In genomic region chr19:8577741-8578140, GRCh38 we compare ENCODE assay signal across 1 cellular context.
TF ChIP-seq lines count a peak whose summit lies in the region.

No MANE protein-coding gene starts in this region.

TF ChIP-seq in GM12878, 131 proteins besides CTCF, POLR2A, EP300 and RAD21:
- TF ChIP-seq HDAC6 (IDR thresholded peaks at IDR 0.05; ENCODE audit: unreplicated experiment) (no peak), NR2F1 (conservative IDR thresholded peaks at IDR 0.05) (no peak), CBX3 (IDR thresholded peaks at IDR 0.05; ENCODE audit: borderline replicate concordance, low read depth) (no peak), RELA (IDR thresholded peaks at IDR 0.05; ENCODE audit: borderline replicate concordance, partially characterized antibody) (no peak), WRNIP1 (IDR thresholded peaks at IDR 0.05; ENCODE audit: borderline replicate concordance, low read depth, low read length) (no peak), BCL3 (IDR thresholded peaks at IDR 0.05; ENCODE audit: borderline replicate concordance, insufficient read depth, low read depth, low read length, poor library complexity, severe bottlenecking) (no peak), ZBED1 (IDR thresholded peaks at IDR 0.05; ENCODE audit: borderline replicate concordance) (no peak), EGR1 (IDR thresholded peaks at IDR 0.05; ENCODE audit: borderline replicate concordance in 1 of 2, low read depth in 2 of 2, low read length in 2 of 2) (no peak), MEF2B (IDR thresholded peaks at IDR 0.05; ENCODE audit: partially characterized antibody, poor library complexity, severe bottlenecking) (no peak), HDGF (IDR thresholded peaks at IDR 0.05) (no peak), TCF12 (IDR thresholded peaks at IDR 0.05; ENCODE audit: low read depth, low read length) (no peak), NRF1 (conservative IDR thresholded peaks at IDR 0.05; ENCODE audit: low read depth, low read length) (no peak)
- TF ChIP-seq, protein P1, sequence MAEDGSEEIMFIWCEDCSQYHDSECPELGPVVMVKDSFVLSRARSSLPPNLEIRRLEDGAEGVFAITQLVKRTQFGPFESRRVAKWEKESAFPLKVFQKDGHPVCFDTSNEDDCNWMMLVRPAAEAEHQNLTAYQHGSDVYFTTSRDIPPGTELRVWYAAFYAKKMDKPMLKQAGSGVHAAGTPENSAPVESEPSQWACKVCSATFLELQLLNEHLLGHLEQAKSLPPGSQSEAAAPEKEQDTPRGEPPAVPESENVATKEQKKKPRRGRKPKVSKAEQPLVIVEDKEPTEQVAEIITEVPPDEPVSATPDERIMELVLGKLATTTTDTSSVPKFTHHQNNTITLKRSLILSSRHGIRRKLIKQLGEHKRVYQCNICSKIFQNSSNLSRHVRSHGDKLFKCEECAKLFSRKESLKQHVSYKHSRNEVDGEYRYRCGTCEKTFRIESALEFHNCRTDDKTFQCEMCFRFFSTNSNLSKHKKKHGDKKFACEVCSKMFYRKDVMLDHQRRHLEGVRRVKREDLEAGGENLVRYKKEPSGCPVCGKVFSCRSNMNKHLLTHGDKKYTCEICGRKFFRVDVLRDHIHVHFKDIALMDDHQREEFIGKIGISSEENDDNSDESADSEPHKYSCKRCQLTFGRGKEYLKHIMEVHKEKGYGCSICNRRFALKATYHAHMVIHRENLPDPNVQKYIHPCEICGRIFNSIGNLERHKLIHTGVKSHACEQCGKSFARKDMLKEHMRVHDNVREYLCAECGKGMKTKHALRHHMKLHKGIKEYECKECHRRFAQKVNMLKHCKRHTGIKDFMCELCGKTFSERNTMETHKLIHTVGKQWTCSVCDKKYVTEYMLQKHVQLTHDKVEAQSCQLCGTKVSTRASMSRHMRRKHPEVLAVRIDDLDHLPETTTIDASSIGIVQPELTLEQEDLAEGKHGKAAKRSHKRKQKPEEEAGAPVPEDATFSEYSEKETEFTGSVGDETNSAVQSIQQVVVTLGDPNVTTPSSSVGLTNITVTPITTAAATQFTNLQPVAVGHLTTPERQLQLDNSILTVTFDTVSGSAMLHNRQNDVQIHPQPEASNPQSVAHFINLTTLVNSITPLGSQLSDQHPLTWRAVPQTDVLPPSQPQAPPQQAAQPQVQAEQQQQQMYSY (CRISPR knock-in tag; IDR thresholded peaks at IDR 0.05), result no peak
